Comparison of ENCODE assay signal across 8 cellular contexts in genomic region chr9:136544549-136545064, GRCh38. TPM values are rescaled to one million over a fixed set of nuclear protein-coding genes. Genes with fewer than 3 reads are reported as not detected.
DNase-seq lines count a peak whose midpoint lies in the region; ATAC-seq and TF ChIP-seq lines count a peak whose summit lies in the region.

No MANE protein-coding gene starts in this region.

- no peaks in the 10 kb centered on the region for H3K9me3 Mint-ChIP-seq in endothelial cell (ENCODE audit: unreplicated experiment)

- no peak for TF ChIP-seq CTCF in endothelial cell (IDR thresholded peaks at IDR 0.05; ENCODE audit: unreplicated experiment)

- H3K27ac Mint-ChIP-seq in endothelial cell (ENCODE audit: unreplicated experiment): no peak overlapping the region

- H3K4me1 Mint-ChIP-seq in endothelial cell (ENCODE audit: unreplicated experiment): peaks cover 51% of the 10 kb centered on the region

- H3K27me3 Mint-ChIP-seq in endothelial cell (ENCODE audit: unreplicated experiment): peaks cover 7% of the 10 kb centered on the region

- DNase-seq in AG20443 (ENCODE audit: low spot score) (peak; percentile 66), KG1 (lab: John Stamatoyannopoulos, UW) (peak; percentile 13), endothelial cell (ENCODE audit: low spot score) (no peak), middle frontal gyrus (ENCODE audit: extremely low spot score, low spot score) (peak; percentile 75), NK-92 (lab: John Stamatoyannopoulos, UW; ENCODE audit: unreplicated experiment) (no peak)
- DNase-seq in activated CD8-positive, alpha-beta memory T cell treated with anti-CD3 and anti-CD28 coated beads for 48 hours (ENCODE audit: low read depth in 2 of 3, low spot score in 2 of 3): peak in 2 of 3 experiments; percentile 42 to 46
- DNase-seq in stimulated activated naive CD4-positive, alpha-beta T cell (lab: John Stamatoyannopoulos, UW): peak; percentile 16 to 46 (median 39)

- no peak for ATAC-seq in GM18502 (IDR thresholded peaks at IDR 0.05; ENCODE audit: poor library complexity, unreplicated experiment)

- peaks cover 21% of the 10 kb centered on the region for H3K36me3 Mint-ChIP-seq in endothelial cell (ENCODE audit: low read depth, unreplicated experiment)

- H3K4me3 Mint-ChIP-seq in endothelial cell (ENCODE audit: unreplicated experiment): peak overlapping the region; percentile 96

RNA-seq across cellular contexts. Expression of gene NOTCH1, which starts 1.2 kb away (rescaled TPM):
- total RNA-seq in endothelial cell (ENCODE audit: unreplicated experiment): 312 TPM

Comparison
In these comparisons a context has a peak if more than half of its experiments do, and no peak if none do; other contexts are left out.
1. DNase-seq: peak in AG20443 (single experiment), KG1 (single experiment), activated CD8-positive, alpha-beta memory T cell treated with anti-CD3 and anti-CD28 coated beads for 48 hours (2 of 3), middle frontal gyrus (single experiment) and stimulated activated naive CD4-positive, alpha-beta T cell (6 of 6); none in endothelial cell (single experiment) and NK-92 (single experiment).